Comparison of ENCODE assay signal across 8 cellular contexts in the genomic region with DNA sequence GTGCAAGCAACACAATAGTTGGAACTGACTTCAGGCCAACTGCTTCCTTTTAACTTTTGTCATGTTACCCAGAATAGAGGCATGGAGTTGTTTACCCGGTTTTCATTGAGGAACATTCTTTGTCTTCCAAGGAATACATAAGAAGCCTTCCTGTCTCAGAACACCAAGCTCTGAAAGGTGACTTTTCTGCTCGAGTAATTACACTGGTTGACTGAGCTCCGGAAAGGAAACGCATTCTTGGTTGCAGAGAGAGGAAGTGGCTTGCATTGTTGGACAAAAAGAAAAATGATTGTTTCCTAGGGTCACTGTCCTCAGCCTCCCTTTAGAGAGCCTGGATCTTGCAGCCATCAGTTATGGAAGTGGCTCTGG. TPM values are rescaled to one million over a fixed set of nuclear protein-coding genes. Genes with fewer than 3 reads are reported as not detected.
DNase-seq lines count a peak whose midpoint lies in the region; ATAC-seq and TF ChIP-seq lines count a peak whose summit lies in the region.

No MANE protein-coding gene starts in this region.

- H3K4me3 ChIP-seq in ACC112 (ENCODE audit: low read depth, low read length) (peak overlapping the region; percentile 21; the same call in 1 of the 2 replicates), Karpas-422 (ENCODE audit: low read length) (0 out of 2 replicates have a peak overlapping the region, but pooled peaks have one; percentile 27), mammary epithelial cell (replicated peaks in 1 of 3; ENCODE audit: insufficient read depth in 1 of 3, low read depth in 2 of 3, low read length in 3 of 3) (no peak overlapping the region)

- dilution Hi-C loops in mammary epithelial cell (cut with HindIII; ENCODE audit: low sequenced_read_pairs): loop anchor here (5.0 to 10.0 kb wide), 2 partner anchors 47 to 85 kb away; no protein-coding TSS in a partner anchor

- H3K36me3 ChIP-seq in ACC112 (ENCODE audit: insufficient read depth, low read length): no peaks in the 10 kb centered on the region
- no peaks in the 10 kb centered on the region for H3K36me3 ChIP-seq in Karpas-422 (ENCODE audit: insufficient read depth, low read length)
- no peaks in the 10 kb centered on the region for H3K36me3 ChIP-seq in mammary epithelial cell (ENCODE audit: insufficient read depth, low read length)

- peaks cover 7% of the 10 kb centered on the region; the same call in 1 of the 2 replicates for H4K20me1 ChIP-seq in Karpas-422 (ENCODE audit: insufficient read depth, low read depth, low read length)
- no peaks in the 10 kb centered on the region for H4K20me1 ChIP-seq in mammary epithelial cell (ENCODE audit: insufficient read depth, low read length)

- H3K27me3 ChIP-seq in ACC112 (ENCODE audit: insufficient read depth, low read length) (no peaks in the 10 kb centered on the region), Karpas-422 (ENCODE audit: low read length) (no peaks in the 10 kb centered on the region), mammary epithelial cell (ENCODE audit: insufficient read depth, low read length) (no peaks in the 10 kb centered on the region)

- 6% methylated on average over 4 of the region's 4 CpGs for WGBS in mammary epithelial cell (ENCODE audit: low coverage, missing lambda C conversion rate)

- H3K9me3 Mint-ChIP-seq in mesothelial cell of epicardium: no peaks in the 10 kb centered on the region

- H3K4me2 ChIP-seq in Karpas-422 (ENCODE audit: low read depth, low read length, poor library complexity, severe bottlenecking) (peak overlapping the region; percentile 44), mammary epithelial cell (ENCODE audit: insufficient read depth, low read depth, low read length) (peak overlapping the region; percentile 14)

- POLR2A ChIA-PET in RWPE1 (lab: Yijun Ruan, JAX; ENCODE audit: low non-redundant PET): no interaction called here

- H3K9ac ChIP-seq in Karpas-422 (ENCODE audit: low read length) (no peak overlapping the region), mammary epithelial cell (ENCODE audit: insufficient read depth, low read length) (no peak overlapping the region)

- H3K9me3 ChIP-seq in Karpas-422 (ENCODE audit: low read length) (no peaks in the 10 kb centered on the region), mammary epithelial cell (replicated peaks; ENCODE audit: insufficient read depth, low read length) (no peaks in the 10 kb centered on the region)

- H3K27me3 Mint-ChIP-seq in mesothelial cell of epicardium (ENCODE audit: low read depth): no peaks in the 10 kb centered on the region

- H3K4me1 ChIP-seq in ACC112 (ENCODE audit: control insufficient read depth, insufficient read depth, low read length, unreplicated experiment) (peaks cover 17% of the 10 kb centered on the region), Karpas-422 (ENCODE audit: low read length) (peaks cover 26% of the 10 kb centered on the region), mammary epithelial cell (ENCODE audit: insufficient read depth, low read length) (peaks cover 10% of the 10 kb centered on the region)

- CTCF ChIA-PET in mammary epithelial cell (lab: Charles Lee; ENCODE audit: low non-redundant PET): no interaction called here
- CTCF ChIA-PET in RWPE1 (lab: Yijun Ruan, JAX): interaction anchor here (0.6 to 1.0 kb wide), 4 partner anchors 11 to 104 kb away, joined by 3 to 7 read pairs (median 3); no protein-coding TSS in a partner anchor

- H2AFZ ChIP-seq in ACC112 (ENCODE audit: low read length, unreplicated experiment) (peak overlapping the region; percentile 26), Karpas-422 (ENCODE audit: low read length) (no peak overlapping the region), mammary epithelial cell (ENCODE audit: low read depth, low read length) (peak overlapping the region; percentile 53)

- TF ChIP-seq CTCF in mammary epithelial cell (conservative IDR thresholded peaks at IDR 0.05 in 1 of 2, IDR thresholded peaks at IDR 0.05 in 1 of 2; ENCODE audit: extremely low read depth in 1 of 2, insufficient read depth in 1 of 2, low read depth in 1 of 2, low read length in 2 of 2) (no peak), mesothelial cell of epicardium (IDR thresholded peaks at IDR 0.05; ENCODE audit: unreplicated experiment) (no peak), RWPE1 (conservative IDR thresholded peaks at IDR 0.05; ENCODE audit: low read depth) (no peak)

- peak overlapping the region; percentile 89 for H3K27ac Mint-ChIP-seq in mesothelial cell of epicardium

- no peak overlapping the region for H3K4me3 Mint-ChIP-seq in mesothelial cell of epicardium

- no TSS peak for BruUV-seq in mammary epithelial cell (replicated peaks; lab: Mats Ljungman, UMichigan)

- no peak for ATAC-seq in HG02840 (IDR thresholded peaks at IDR 0.05; ENCODE audit: low FRiP score, unreplicated experiment)

- H3K9me2 ChIP-seq in Karpas-422 (replicated peaks; ENCODE audit: insufficient read depth, low read length): no peaks in the 10 kb centered on the region

- intact Hi-C loops in mammary epithelial cell (cut with micrococcal nuclease): no loop called here

- peaks cover 3% of the 10 kb centered on the region for H3K36me3 Mint-ChIP-seq in mesothelial cell of epicardium

- H3K27ac ChIP-seq in ACC112 (ENCODE audit: low read depth, low read length) (peak overlapping the region; percentile 44), Karpas-422 (ENCODE audit: low read length) (no peak overlapping the region), mammary epithelial cell (ENCODE audit: insufficient read depth, low read depth, low read length) (no peak overlapping the region), RWPE1 (no peak overlapping the region)

- in situ Hi-C loops in mammary epithelial cell (cut with MboI; ENCODE audit: low sequenced_read_pairs in 2 of 2): no loop called here

- DNase-seq in Karpas-422 (peak; percentile 66), mammary epithelial cell (no peak), mesothelial cell of epicardium (ENCODE audit: low spot score in 2 of 2, unreplicated experiment in 2 of 2) (no peak), SK-N-DZ (ENCODE audit: low spot score) (no peak), NCI-H2107 treated with DMSO at 0.1 percent for 48 hours (lab: John Stamatoyannopoulos, UW; ENCODE audit: unreplicated experiment) (no peak), RWPE1 (ENCODE audit: low spot score) (no peak)

- H3K4me1 Mint-ChIP-seq in mesothelial cell of epicardium: peaks cover 20% of the 10 kb centered on the region

- H3K79me2 ChIP-seq in ACC112 (ENCODE audit: control insufficient read depth, insufficient read depth, low read length, unreplicated experiment) (no peaks in the 10 kb centered on the region), Karpas-422 (ENCODE audit: low read length) (no peaks in the 10 kb centered on the region), mammary epithelial cell (ENCODE audit: insufficient read depth, low read length) (no peaks in the 10 kb centered on the region)

RNA-seq across cellular contexts. Expression of a gene that starts 30.8 kb away (rescaled TPM):
- total RNA-seq in Karpas-422 (2014; rRNA removed; shearing (Covaris generic); ENCODE audit: low replicate concordance): 22.6 and 32.0 TPM in 2 replicates
- total RNA-seq in mammary epithelial cell (10 to 100 TPM; 66.0 to 67.6 TPM), mesothelial cell of epicardium (42.6 to 47.6 TPM (median 47.0 TPM) in 3 replicates)
- polyA plus RNA-seq in mammary epithelial cell: 34.8 TPM
- 53.9 TPM for polyA minus RNA-seq in mammary epithelial cell
- 17.1 and 19.5 TPM in 2 replicates for polyA plus RNA-seq in SK-N-DZ (2014; cell fraction: cytosol; rRNA removed)
- 11.7 and 21.8 TPM in 2 replicates for polyA plus RNA-seq in SK-N-DZ (2014; cell fraction: nucleus; rRNA removed)

Comparison
In these comparisons a context has a peak if more than half of its experiments do, and no peak if none do; other contexts are left out.
1. H3K4me3 ChIP-seq: peak in ACC112 (single experiment) and Karpas-422 (single experiment); none in mammary epithelial cell (0 of 3).